Comparison of ENCODE assay signal across 24 cellular contexts in genomic region chr2:2827237-2827636, GRCh38.
"Had no signal": no experiment of that assay in that cellular context is flagged by ENCODE, and none has a peak within 500 bp of the region (broad histone marks: within the 10 kb centered on the region; RNA-seq: fewer than 3 reads in every experiment).

No MANE protein-coding gene starts in this region.

- H3K4me3 ChIP-seq: breast epithelium, esophagus squamous epithelium, left ventricle myocardium inferior, lung, testis, transverse colon, vagina had no signal

- H3K36me3 Mint-ChIP-seq: activated naive CD4-positive, alpha-beta T cell treated with anti-CD3 and anti-CD28 coated beads, Interleukin-2, amount 50 U/mL, for 72 hours had no signal

- H3K36me3 ChIP-seq: breast epithelium, esophagus squamous epithelium, left ventricle myocardium inferior, transverse colon, vagina had no signal

- H3K4me1 ChIP-seq: breast epithelium, esophagus squamous epithelium, left ventricle myocardium inferior, testis, transverse colon, vagina had no signal

- H3K4me3 Mint-ChIP-seq: activated T-cell treated with anti-CD3 and anti-CD28 coated beads, Interleukin-2, amount 50 U/mL, for 72 hours; naive B cell; neural crest cell; WTC11 had no signal

- H3K4me1 Mint-ChIP-seq: naive B cell had no signal

- H3K27ac ChIP-seq: breast epithelium, epithelial cell of prostate, esophagus squamous epithelium, left ventricle myocardium inferior, testis, transverse colon, vagina had no signal

- H3K9me3 ChIP-seq: breast epithelium, esophagus squamous epithelium, left ventricle myocardium inferior, testis, transverse colon, vagina had no signal

- H3K27me3 ChIP-seq: breast epithelium, esophagus squamous epithelium, testis, transverse colon, vagina had no signal

- DNase-seq: activated CD4-positive, alpha-beta T cell treated with anti-CD3 and anti-CD28 coated beads, Interleukin-2, amount 50 U/mL, for 4 hours; activated naive CD4-positive, alpha-beta T cell; activated T-cell treated with anti-CD3 and anti-CD28 coated beads for 4 hours; activated T-cell treated with anti-CD3 and anti-CD28 coated beads, Interleukin-2, amount 50 U/mL, for 72 hours; central memory CD4-positive, alpha-beta T cell; dermis blood vessel endothelial cell; effector CD8-positive, alpha-beta T cell; esophagus squamous epithelium; foreskin melanocyte; left ventricle myocardium inferior; naive B cell; occipital lobe; right cardiac atrium; stimulated activated naive CD4-positive, alpha-beta T cell treated with Interleukin-2 at 50 U/mL for 16 hours; T-helper 2 cell; testis; transverse colon had no signal

- H3K27ac Mint-ChIP-seq: activated naive CD4-positive, alpha-beta T cell treated with anti-CD3 and anti-CD28 coated beads, Interleukin-2, amount 50 U/mL, for 72 hours; activated T-cell treated with anti-CD3 and anti-CD28 coated beads, Interleukin-2, amount 50 U/mL, for 72 hours; naive B cell; WTC11 had no signal
